In the genomic region with DNA sequence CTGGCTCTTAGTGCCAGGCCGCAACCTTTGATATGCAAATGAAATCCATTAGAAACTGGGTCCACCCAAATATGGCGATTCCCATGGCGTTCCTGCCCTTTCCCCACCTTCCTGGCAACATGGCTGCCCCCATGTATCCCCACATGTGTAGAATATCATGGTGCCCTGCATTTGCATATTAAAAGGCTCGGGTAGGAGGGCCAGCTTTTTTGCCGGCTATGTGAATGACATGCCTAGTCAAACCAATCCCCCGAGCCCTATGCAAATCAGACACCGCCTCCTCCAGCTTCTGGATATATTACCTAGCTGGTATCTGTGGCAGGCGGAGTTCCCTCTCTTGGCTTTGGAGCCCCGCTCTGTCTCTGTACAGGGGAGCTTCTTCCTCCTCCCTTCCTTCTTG, we compare ENCODE assay signal across 16 cellular contexts. TPM values are rescaled to one million over a fixed set of nuclear protein-coding genes. Genes with fewer than 3 reads are reported as not detected.
DNase-seq lines count a peak whose midpoint lies in the region; ATAC-seq and TF ChIP-seq lines count a peak whose summit lies in the region.
"Had no signal": no experiment of that assay in that cellular context is flagged by ENCODE, and none has a peak within 500 bp of the region (broad histone marks: within the 10 kb centered on the region; RNA-seq: fewer than 3 reads in every experiment).

No MANE protein-coding gene starts in this region.

- TF ChIP-seq CTCF in PC-3 (conservative IDR thresholded peaks at IDR 0.05; ENCODE audit: low read depth, low read length) (no peak), glutamatergic neuron (IDR thresholded peaks at IDR 0.05; ENCODE audit: partially characterized antibody, unreplicated experiment) (no peak)

- H3K14ac ChIP-seq in neuronal stem cell (ENCODE audit: low read length): no peak overlapping the region

- H3K4me2 ChIP-seq in PC-3 (ENCODE audit: low read length) (peak overlapping the region; percentile 74; the same call in 1 of the 2 replicates), neuronal stem cell (ENCODE audit: insufficient read depth, low read length, poor library complexity, severe bottlenecking) (no peak overlapping the region)

- DNase-seq in HEK293T (ENCODE audit: extremely low spot score) (no peak), PC-3 (no peak), glutamatergic neuron (peak; percentile 24), neuronal stem cell (ENCODE audit: low spot score) (peak; percentile 32), NCI-H2029 treated with DMSO at 0.1 percent for 48 hours (lab: John Stamatoyannopoulos, UW) (no peak), NCI-H1092 (lab: John Stamatoyannopoulos, UW) (no peak)
- DNase-seq: activated CD8-positive, alpha-beta T cell treated with anti-CD3 and anti-CD28 coated beads, Interleukin-2, amount 10 ng/mL, durations not matched to agents 7 days and 5 days; effector CD8-positive, alpha-beta T cell; naive thymus-derived CD8-positive, alpha-beta T cell; NCI-H187; stimulated activated naive B cell treated with anti-CD40 and anti-IgM and Interleukin-4, amounts not matched to agents 10 μg/mL and 1 μg/mL and 100 μg/mL, for 72 hours; T-cell; tibial artery; WERI-Rb-1 had no signal

- H3K27ac Mint-ChIP-seq in glutamatergic neuron (ENCODE audit: unreplicated experiment): no peak overlapping the region
- H3K27ac Mint-ChIP-seq: activated CD8-positive, alpha-beta T cell treated with anti-CD3 and anti-CD28 coated beads, Interleukin-2, amount 10 ng/mL, durations not matched to agents 7 days and 5 days; stimulated activated naive B cell treated with anti-CD40 and anti-IgM and Interleukin-4, amounts not matched to agents 10 μg/mL and 1 μg/mL and 100 μg/mL, for 72 hours; T-cell had no signal

- H3K79me1 ChIP-seq in neuronal stem cell (ENCODE audit: low read depth, low read length): peaks cover 5% of the 10 kb centered on the region

- no peak overlapping the region for H3K4me3 Mint-ChIP-seq in glutamatergic neuron (ENCODE audit: unreplicated experiment)
- H3K4me3 Mint-ChIP-seq: activated CD8-positive, alpha-beta T cell treated with anti-CD3 and anti-CD28 coated beads, Interleukin-2, amount 10 ng/mL, durations not matched to agents 7 days and 5 days; naive thymus-derived CD8-positive, alpha-beta T cell; stimulated activated naive B cell treated with anti-CD40 and anti-IgM and Interleukin-4, amounts not matched to agents 10 μg/mL and 1 μg/mL and 100 μg/mL, for 72 hours; T-cell had no signal

- no peaks in the 10 kb centered on the region for H3K27me3 Mint-ChIP-seq in glutamatergic neuron (ENCODE audit: unreplicated experiment)
- H3K27me3 Mint-ChIP-seq: naive thymus-derived CD8-positive, alpha-beta T cell; stimulated activated naive B cell treated with anti-CD40 and anti-IgM and Interleukin-4, amounts not matched to agents 10 μg/mL and 1 μg/mL and 100 μg/mL, for 72 hours; T-cell had no signal

- H3K4ac ChIP-seq in neuronal stem cell (ENCODE audit: low read length): no peak overlapping the region

- H2BK15ac ChIP-seq in neuronal stem cell (ENCODE audit: low read length): no peak overlapping the region

- H3K23ac ChIP-seq in neuronal stem cell (ENCODE audit: low read depth, low read length, poor library complexity): no peak overlapping the region

- H4K91ac ChIP-seq in neuronal stem cell (ENCODE audit: low read depth, low read length, poor library complexity): no peak overlapping the region

- H3K4me1 ChIP-seq in PC-3 (ENCODE audit: insufficient read depth, low read length) (peaks cover 39% of the 10 kb centered on the region), neuronal stem cell (ENCODE audit: control insufficient read depth in 2 of 2, insufficient read depth in 1 of 2, low read depth in 1 of 2, low read length in 2 of 2) (no peaks in the 10 kb centered on the region)

- H2BK12ac ChIP-seq in neuronal stem cell (ENCODE audit: low read length): no peak overlapping the region

- no peak overlapping the region for H2BK120ac ChIP-seq in neuronal stem cell (ENCODE audit: low read depth, low read length)

- H3K79me2 ChIP-seq in PC-3 (ENCODE audit: low read length): peaks cover 38% of the 10 kb centered on the region

- H3K27ac ChIP-seq in PC-3 (ENCODE audit: low read length) (peak overlapping the region; percentile 89), neuronal stem cell (replicated peaks; ENCODE audit: low read length) (no peak overlapping the region)
- H3K27ac ChIP-seq: tibial artery, WERI-Rb-1 had no signal

- H3K9me3 Mint-ChIP-seq in glutamatergic neuron (ENCODE audit: unreplicated experiment): no peaks in the 10 kb centered on the region
- H3K9me3 Mint-ChIP-seq: stimulated activated naive B cell treated with anti-CD40 and anti-IgM and Interleukin-4, amounts not matched to agents 10 μg/mL and 1 μg/mL and 100 μg/mL, for 72 hours had no signal

- peaks cover 4% of the 10 kb centered on the region for H3K4me1 Mint-ChIP-seq in glutamatergic neuron (ENCODE audit: low read depth, unreplicated experiment)
- H3K4me1 Mint-ChIP-seq: T-cell had no signal

- H3F3A ChIP-seq in PC-3 (ENCODE audit: low read length, unreplicated experiment): no peaks in the 10 kb centered on the region

- peaks cover 41% of the 10 kb centered on the region for H3K36me3 ChIP-seq in PC-3 (ENCODE audit: low read depth, low read length)
- peaks cover 24 to 91% of the 10 kb centered on the region in 2 donors for H3K36me3 ChIP-seq in neuronal stem cell (replicated peaks in 1 of 2; ENCODE audit: control insufficient read depth in 2 of 2, insufficient read depth in 2 of 2, low read length in 2 of 2)

- H3K4me3 ChIP-seq in PC-3 (ENCODE audit: low read length) (no peak overlapping the region), neuronal stem cell (ENCODE audit: low read length in 2 of 2) (no peak overlapping the region)
- H3K4me3 ChIP-seq: lung, tibial artery had no signal

- POLR2A ChIA-PET in HEK293T (lab: Yijun Ruan, JAX) (no interaction called here), PC-3 (lab: Charles Lee; ENCODE audit: unreplicated experiment) (no interaction called here)

- no peaks in the 10 kb centered on the region for H3K9me3 ChIP-seq in PC-3 (ENCODE audit: low read length)
- H3K9me3 ChIP-seq in neuronal stem cell (replicated peaks in 1 of 2; ENCODE audit: control insufficient read depth in 2 of 2, insufficient read depth in 1 of 2, low read depth in 1 of 2, low read length in 2 of 2): no peaks in the 10 kb centered on the region
- H3K9me3 ChIP-seq: tibial artery had no signal

- H2AK5ac ChIP-seq in neuronal stem cell (ENCODE audit: low read depth, low read length): no peak overlapping the region

- no peaks in the 10 kb centered on the region for H3K9me2 ChIP-seq in PC-3 (replicated peaks; ENCODE audit: low read length)

- no peaks in the 10 kb centered on the region for H4K20me1 ChIP-seq in PC-3 (ENCODE audit: low read length)

- no peak overlapping the region for H2BK5ac ChIP-seq in neuronal stem cell (ENCODE audit: low read length)

- no peak overlapping the region for H2AFZ ChIP-seq in PC-3 (ENCODE audit: low read length)
- H2AFZ ChIP-seq in neuronal stem cell (ENCODE audit: low read length): no peak overlapping the region

- CTCF ChIA-PET in HEK293T (lab: Yijun Ruan, JAX) (no interaction called here), PC-3 (lab: Charles Lee) (no interaction called here)

- no peak overlapping the region for H3K18ac ChIP-seq in neuronal stem cell (ENCODE audit: low read length)

- no peaks in the 10 kb centered on the region for H3K27me3 ChIP-seq in PC-3 (ENCODE audit: low read length)
- no peaks in the 10 kb centered on the region for H3K27me3 ChIP-seq in neuronal stem cell (ENCODE audit: control insufficient read depth in 3 of 3, insufficient read depth in 3 of 3, low read depth in 1 of 3, low read length in 3 of 3)
- H3K27me3 ChIP-seq: tibial artery had no signal

- ATAC-seq in PC-3 (no peak), HG03521 (IDR thresholded peaks at IDR 0.05; ENCODE audit: unreplicated experiment) (no peak)
- ATAC-seq: activated CD8-positive, alpha-beta T cell treated with anti-CD3 and anti-CD28 coated beads, Interleukin-2, amount 10 ng/mL, durations not matched to agents 7 days and 5 days; naive thymus-derived CD8-positive, alpha-beta T cell; stimulated activated naive B cell treated with anti-CD40 and anti-IgM and Interleukin-4, amounts not matched to agents 10 μg/mL and 1 μg/mL and 100 μg/mL, for 72 hours; T-cell had no signal

- intact Hi-C loops in PC-3 (cut with micrococcal nuclease): loop anchor here (5.0 kb wide), 1 partner anchor 62 kb away; no protein-coding TSS in a partner anchor

- peaks cover 3% of the 10 kb centered on the region for H3K36me3 Mint-ChIP-seq in glutamatergic neuron (ENCODE audit: unreplicated experiment)

- H3K9ac ChIP-seq in PC-3 (ENCODE audit: low read length) (peak overlapping the region; percentile 28; the same call in 1 of the 2 replicates), neuronal stem cell (ENCODE audit: low read depth, low read length, poor library complexity) (no peak overlapping the region)

- no TSS peak for BruUV-seq in PC-3 (replicated peaks; lab: Mats Ljungman, UMichigan)

- WGBS in neuronal stem cell (ENCODE audit: extremely low coverage in 2 of 2, insufficient read length in 2 of 2, insufficient replicate concordance in 1 of 2), 2 donors: no CpG with 5 or more reads among the region's 9 CpGs

- H4K8ac ChIP-seq in neuronal stem cell (ENCODE audit: low read depth, low read length): no peak overlapping the region

TF ChIP-seq in HEK293T, 16 proteins besides CTCF, POLR2A, EP300 and RAD21 (continues in another document):
- TF ChIP-seq CTBP1 (IDR thresholded peaks at IDR 0.05; ENCODE audit: borderline replicate concordance) (no peak), ZNF384 (IDR thresholded peaks at IDR 0.05) (no peak)

RNA-seq across cellular contexts. Expression of a gene that starts 18.3 kb away (rescaled TPM):
- 65.5 and 78.2 TPM in 2 replicates for total RNA-seq in PC-3 (2014; rRNA removed)
- 139 TPM for total RNA-seq in glutamatergic neuron (ENCODE audit: unreplicated experiment)
- polyA plus RNA-seq in neuronal stem cell (2013, experiment 1 of 2): 105 TPM
- polyA plus RNA-seq in neuronal stem cell (2013, experiment 2 of 2): 107 TPM

RNA-seq across cellular contexts. Expression of a gene that starts 18.8 kb away (rescaled TPM):
- total RNA-seq in PC-3 (2014; rRNA removed) (18.5 and 32.3 TPM in 2 replicates), glutamatergic neuron (ENCODE audit: unreplicated experiment) (8.0 TPM)
- 14.8 TPM for polyA plus RNA-seq in neuronal stem cell (2013, experiment 1 of 2)
- polyA plus RNA-seq in neuronal stem cell (2013, experiment 2 of 2): 13.8 TPM

RNA-seq across cellular contexts. Expression of a gene that starts 34.0 kb away (rescaled TPM):
- total RNA-seq in PC-3 (2014; rRNA removed) (35.1 and 47.1 TPM in 2 replicates), glutamatergic neuron (ENCODE audit: unreplicated experiment) (61.5 TPM)
- 23.5 TPM for polyA plus RNA-seq in neuronal stem cell (2013, experiment 1 of 2)
- polyA plus RNA-seq in neuronal stem cell (2013, experiment 2 of 2): 23.2 TPM

RNA-seq across cellular contexts. Expression of a gene that starts 34.1 kb away (rescaled TPM):
- total RNA-seq in PC-3 (2014; rRNA removed): 23.0 and 34.7 TPM in 2 replicates
- total RNA-seq in glutamatergic neuron (ENCODE audit: unreplicated experiment): 27.1 TPM
- 57.3 TPM for polyA plus RNA-seq in neuronal stem cell (2013, experiment 1 of 2)
- polyA plus RNA-seq in neuronal stem cell (2013, experiment 2 of 2): 58.3 TPM

RNA-seq across cellular contexts. Expression of a gene that starts 53.9 kb away (rescaled TPM):
- total RNA-seq in PC-3 (2014; rRNA removed): 591 and 661 TPM in 2 replicates
- total RNA-seq in glutamatergic neuron (ENCODE audit: unreplicated experiment): 374 TPM
- polyA plus RNA-seq in neuronal stem cell (2013, experiment 1 of 2): 252 TPM
- polyA plus RNA-seq in neuronal stem cell (2013, experiment 2 of 2): 248 TPM

Comparison
In these comparisons a context has a peak if more than half of its experiments do, and no peak if none do; other contexts are left out.
1. DNase-seq: peak in glutamatergic neuron (single experiment) and neuronal stem cell (single experiment); none in HEK293T (single experiment), PC-3 (single experiment), NCI-H2029 treated with DMSO at 0.1 percent for 48 hours (single experiment) and NCI-H1092 (single experiment).